9 cellular contexts compared by ENCODE assay signal in the genomic region with DNA sequence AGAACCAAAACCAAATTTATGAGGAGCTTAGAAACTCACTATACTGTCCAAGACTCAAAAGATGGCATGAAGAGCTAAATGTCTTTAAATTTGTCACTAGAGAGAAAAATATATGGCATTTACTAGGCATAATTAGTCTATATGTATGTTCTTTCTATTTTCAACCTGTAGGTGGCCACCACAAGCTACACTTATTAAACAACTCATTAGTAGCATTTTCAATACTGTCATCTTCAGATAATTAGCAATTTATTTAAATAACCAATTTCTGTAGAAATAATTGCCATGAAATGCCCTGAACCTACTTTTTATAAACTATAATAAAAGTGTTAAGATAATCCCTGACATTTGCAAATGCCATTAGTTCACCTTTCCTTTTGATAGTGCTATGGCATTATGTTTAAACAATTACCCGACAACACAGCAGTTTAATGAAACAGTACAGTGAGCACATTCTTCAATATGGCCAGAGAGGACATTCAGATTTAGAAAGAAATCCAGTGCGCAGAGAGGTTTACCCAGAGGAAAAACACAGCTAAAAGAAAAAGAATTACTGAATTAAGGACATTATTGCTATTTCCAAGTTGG.
DNase-seq lines count a peak whose midpoint lies in the region; ATAC-seq, FAIRE-seq and TF ChIP-seq lines count a peak whose summit lies in the region.
"Had no signal": no experiment of that assay in that cellular context is flagged by ENCODE, and none has a peak within 500 bp of the region (broad histone marks: within the 10 kb centered on the region; RNA-seq: fewer than 3 reads in every experiment).

No MANE protein-coding gene starts in this region.

- CTCF ChIA-PET in H1 (lab: Charles Lee; ENCODE audit: partially characterized antibody), result interaction anchor here (0.7 to 1.9 kb wide), 29 partner anchors 9 to 1242 kb away, joined by 3 to 15 read pairs (median 4); no protein-coding TSS in a partner anchor
- CTCF ChIA-PET in CD4-positive, alpha-beta memory T cell (lab: Charles Lee; ENCODE audit: partially characterized antibody), result interaction anchor here (1.0 to 1.5 kb wide), 3 partner anchors 10 to 1224 kb away, joined by 3 to 4 read pairs (median 3); no protein-coding TSS in a partner anchor

- H3K27ac Mint-ChIP-seq in CD4-positive, alpha-beta memory T cell, result no peak overlapping the region

- H3K4me1 ChIP-seq in H1 (replicated peaks in 1 of 4; ENCODE audit: control insufficient read depth in 3 of 4, insufficient read depth in 4 of 4, low read length in 3 of 4) (no peaks in the 10 kb centered on the region), transverse colon (peaks cover 0 to 8% (median 3%) of the 10 kb centered on the region in 4 donors)
- H3K4me1 ChIP-seq in CD4-positive, alpha-beta memory T cell (ENCODE audit: insufficient read depth, low read length), result no peaks in the 10 kb centered on the region

- peak in 1 of 2 experiments; percentile 55; a peak in 3 of 4 replicates for TF ChIP-seq RAD21 in H1 (IDR thresholded peaks at IDR 0.05 in 1 of 2, conservative IDR thresholded peaks at IDR 0.05 in 1 of 2; ENCODE audit: low read depth in 2 of 2, low read length in 2 of 2)

- H3K9me3 ChIP-seq in H1 (ENCODE audit: insufficient read depth in 2 of 2, low read depth in 1 of 2, low read length in 1 of 2) (no peaks in the 10 kb centered on the region), transverse colon (no peaks in the 10 kb centered on the region)
- H3K9me3 ChIP-seq in CD4-positive, alpha-beta memory T cell (ENCODE audit: control insufficient read depth in 1 of 2, low read length in 2 of 2), result no peaks in the 10 kb centered on the region

- TF ChIP-seq CTCF in H1 (IDR thresholded peaks at IDR 0.05; ENCODE audit: control extremely low read depth in 1 of 3, insufficient read depth in 1 of 3, low read depth in 1 of 3, low read length in 3 of 3), result peak in 2 of 3 experiments; percentile 4 to 26; a peak in 2 of 4 replicates
- peak in 4 of 5 experiments; percentile 25 to 35 (median 32) for TF ChIP-seq CTCF in transverse colon (IDR thresholded peaks at IDR 0.05)

- intact Hi-C loops in transverse colon (cut with DNase I; ENCODE audit: low total_unique reads), result no loop called here
- intact Hi-C loops in CD4-positive, alpha-beta memory T cell (cut with micrococcal nuclease), result loop anchor here (1.0 kb wide), 1 partner anchor 807 kb away; no protein-coding TSS in a partner anchor

- H3K9me3 Mint-ChIP-seq in CD4-positive, alpha-beta memory T cell, result peaks cover 0 to 6% (median 0%) of the 10 kb centered on the region in 8 donors

- no peak overlapping the region for H2AK5ac ChIP-seq in H1 (ENCODE audit: low read depth, low read length)

- H2BK12ac ChIP-seq in H1 (ENCODE audit: low read depth, low read length), result no peak overlapping the region

- H3K9ac ChIP-seq in H1 (replicated peaks in 1 of 4; ENCODE audit: extremely low read depth in 1 of 4, low read depth in 3 of 4, low read length in 3 of 4), result no peak overlapping the region

- peaks cover under 1 to 7% of the 10 kb centered on the region in 2 donors for H3K36me3 Mint-ChIP-seq in CD4-positive, alpha-beta memory T cell

- no peak for TF ChIP-seq EP300 in H1 (IDR thresholded peaks at IDR 0.05; ENCODE audit: borderline replicate concordance in 1 of 2, low read depth in 2 of 2, low read length in 2 of 2)
- TF ChIP-seq EP300 in transverse colon (IDR thresholded peaks at IDR 0.05; ENCODE audit: low read depth), result no peak

- no peak overlapping the region for H4K5ac ChIP-seq in H1 (ENCODE audit: insufficient read length, low read depth, low read length)

- H2BK5ac ChIP-seq in H1 (ENCODE audit: low read depth, low read length), result no peak overlapping the region

- H3K4me1 Mint-ChIP-seq in CD4-positive, alpha-beta memory T cell, result peaks cover 0 to 2% (median 0%) of the 10 kb centered on the region in 4 donors

- no peak overlapping the region for H4K91ac ChIP-seq in H1 (replicated peaks; ENCODE audit: insufficient read length, low read length)

- in situ Hi-C loops in transverse colon (cut with MboI; ENCODE audit: low pct_ligation_motif_present in 1 of 4, low pct_unique_long_range_greater_than_20kb in 1 of 4, low sequenced_read_pairs in 3 of 4), result no loop called here

- no peak overlapping the region for H3K4me2 ChIP-seq in H1 (ENCODE audit: insufficient read depth in 1 of 2, low read depth in 2 of 2, low read length in 2 of 2)

- H3K4me3 ChIP-seq in H1 (ENCODE audit: extremely low read depth in 1 of 4, insufficient read depth in 2 of 4, low read depth in 3 of 4, low read length in 4 of 4), result no peak overlapping the region
- no peak overlapping the region for H3K4me3 ChIP-seq in transverse colon
- H3K4me3 ChIP-seq in CD4-positive, alpha-beta memory T cell (ENCODE audit: low read length in 2 of 2), result no peak overlapping the region

- H4K20me1 ChIP-seq in H1 (replicated peaks in 1 of 2; ENCODE audit: control insufficient read depth in 1 of 2, insufficient read depth in 2 of 2, low read length in 2 of 2), result no peaks in the 10 kb centered on the region

- no peaks in the 10 kb centered on the region for H3K79me1 ChIP-seq in H1 (ENCODE audit: low read depth, low read length)

- no peak overlapping the region for H3K27ac ChIP-seq in H1 (ENCODE audit: low read depth, low read length)
- no peak overlapping the region for H3K27ac ChIP-seq in transverse colon
- no peak overlapping the region for H3K27ac ChIP-seq in CD4-positive, alpha-beta memory T cell (ENCODE audit: low read depth, low read length)
- H3K27ac ChIP-seq: HL-60 had no signal

- H3K18ac ChIP-seq in H1 (ENCODE audit: extremely low read depth, low read length), result no peak overlapping the region

- no peak overlapping the region for H3K4me3 Mint-ChIP-seq in CD4-positive, alpha-beta memory T cell

- no peak overlapping the region for H2BK120ac ChIP-seq in H1 (replicated peaks; ENCODE audit: low read depth, low read length)

- peak; percentile 35 to 37 for DNase-seq in AML-193 (lab: John Stamatoyannopoulos, UW)
- peak; percentile 32 for DNase-seq in M059J (ENCODE audit: low read depth)
- no peak for DNase-seq in H1 (ENCODE audit: low read depth in 1 of 2, low spot score in 2 of 2)
- DNase-seq in transverse colon, result no peak
- DNase-seq in NCI-H2196 treated with DMSO at 0.1 percent for 48 hours (lab: John Stamatoyannopoulos, UW; ENCODE audit: unreplicated experiment), result no peak
- no peak for DNase-seq in CD4-positive, alpha-beta memory T cell

- H2AFZ ChIP-seq in H1 (ENCODE audit: low read length), result no peak overlapping the region

- ATAC-seq in GM18907 (IDR thresholded peaks at IDR 0.05; ENCODE audit: unreplicated experiment) (peak; percentile 69), HG02759 (IDR thresholded peaks at IDR 0.05; ENCODE audit: unreplicated experiment) (no peak)

- no peaks in the 10 kb centered on the region for H3K79me2 ChIP-seq in H1 (ENCODE audit: control insufficient read depth in 1 of 2, insufficient read depth in 2 of 2, low read length in 2 of 2)

- POLR2A ChIA-PET in H1 (lab: Charles Lee; ENCODE audit: partially characterized antibody), result no interaction called here
- POLR2A ChIA-PET in CD4-positive, alpha-beta memory T cell (lab: Charles Lee; ENCODE audit: partially characterized antibody), result no interaction called here

- H3K36me3 ChIP-seq in H1 (ENCODE audit: control insufficient read depth in 2 of 4, insufficient read depth in 4 of 4, low read length in 3 of 4), result no peaks in the 10 kb centered on the region
- H3K36me3 ChIP-seq in transverse colon, result no peaks in the 10 kb centered on the region
- no peaks in the 10 kb centered on the region for H3K36me3 ChIP-seq in CD4-positive, alpha-beta memory T cell (ENCODE audit: insufficient read depth, low read length)

- no peaks in the 10 kb centered on the region for H3K23me2 ChIP-seq in H1 (ENCODE audit: low read depth, low read length)

- no peak overlapping the region for H2BK20ac ChIP-seq in H1 (ENCODE audit: low read length)

- no peak for TF ChIP-seq POLR2A in H1 (IDR thresholded peaks at IDR 0.05; ENCODE audit: control extremely low read depth in 1 of 2, low read depth in 2 of 2, low read length in 2 of 2)
- no peak for TF ChIP-seq POLR2A in transverse colon (IDR thresholded peaks at IDR 0.05)

- no peak overlapping the region for H3K23ac ChIP-seq in H1 (ENCODE audit: insufficient read length)

- no peak overlapping the region for H3K56ac ChIP-seq in H1 (replicated peaks; ENCODE audit: insufficient read length, low read depth, low read length)

- no peak for FAIRE-seq in H1 (lab: Jason Lieb, UNC)

- H3K4ac ChIP-seq in H1 (replicated peaks; ENCODE audit: insufficient read length, low read depth, low read length), result no peak overlapping the region

- H3K27me3 Mint-ChIP-seq in CD4-positive, alpha-beta memory T cell, result no peaks in the 10 kb centered on the region

- H2BK15ac ChIP-seq in H1 (ENCODE audit: low read length), result no peak overlapping the region

- no peak overlapping the region for H3K14ac ChIP-seq in H1 (ENCODE audit: insufficient read length)

- H4K8ac ChIP-seq in H1 (ENCODE audit: extremely low read depth, insufficient read depth, low read length), result no peak overlapping the region

- WGBS in H1 (ENCODE audit: extremely low coverage in 1 of 2, insufficient coverage in 1 of 2, insufficient read length in 1 of 2, insufficient replicate concordance in 2 of 2, low coverage in 1 of 2, low lambda C conversion rate in 2 of 2, missing lambda C conversion rate in 1 of 2), 2 experiments, result 79% methylated on average over 2 of the region's 2 CpGs; no CpG with 5 or more reads in 1 of the 2 experiments
- WGBS in transverse colon (ENCODE audit: low coverage in 1 of 2), 2 donors, result 95 to 100% methylated on average over 2 of the region's 2 CpGs

- H3K27me3 ChIP-seq in H1 (replicated peaks in 1 of 4; ENCODE audit: control insufficient read depth in 3 of 4, extremely low read depth in 1 of 4, insufficient read depth in 3 of 4, low read length in 3 of 4) (no peaks in the 10 kb centered on the region), transverse colon (no peaks in the 10 kb centered on the region)
- no peaks in the 10 kb centered on the region for H3K27me3 ChIP-seq in CD4-positive, alpha-beta memory T cell (ENCODE audit: insufficient read depth, low read length)

TF ChIP-seq in H1, 55 proteins besides CTCF, POLR2A, EP300 and RAD21:
- TF ChIP-seq HDAC2 (IDR thresholded peaks at IDR 0.05; ENCODE audit: borderline replicate concordance in 1 of 2, low read depth in 2 of 2, low read length in 2 of 2) (no peak), BRCA1 (IDR thresholded peaks at IDR 0.05; ENCODE audit: low read depth, low read length) (no peak), BCL11A (IDR thresholded peaks at IDR 0.05; ENCODE audit: low read depth in 2 of 2, low read length in 2 of 2) (no peak), SP2 (IDR thresholded peaks at IDR 0.05; ENCODE audit: low read length) (no peak), SP1 (IDR thresholded peaks at IDR 0.05; ENCODE audit: low read depth, low read length) (no peak), EGR1 (IDR thresholded peaks at IDR 0.05; ENCODE audit: borderline replicate concordance, low read depth, low read length) (no peak), RXRA (IDR thresholded peaks at IDR 0.05; ENCODE audit: insufficient read depth, low read depth, low read length) (no peak), KDM4A (IDR thresholded peaks at IDR 0.05; ENCODE audit: low read depth, low read length, severe bottlenecking) (no peak), YY1 (IDR thresholded peaks at IDR 0.05; ENCODE audit: low read depth, low read length) (no peak), ZNF274 (IDR thresholded peaks at IDR 0.05; ENCODE audit: borderline replicate concordance, extremely low read depth, low read length) (no peak)

Comparison
In these comparisons a context has a peak if more than half of its experiments do, and no peak if none do; other contexts are left out.
1. DNase-seq: peak in AML-193 (2 of 2) and M059J (single experiment); none in H1 (0 of 2), transverse colon (single experiment), NCI-H2196 treated with DMSO at 0.1 percent for 48 hours (single experiment) and CD4-positive, alpha-beta memory T cell (0 of 5).